20 cellular contexts compared by ENCODE assay signal in the genomic region with DNA sequence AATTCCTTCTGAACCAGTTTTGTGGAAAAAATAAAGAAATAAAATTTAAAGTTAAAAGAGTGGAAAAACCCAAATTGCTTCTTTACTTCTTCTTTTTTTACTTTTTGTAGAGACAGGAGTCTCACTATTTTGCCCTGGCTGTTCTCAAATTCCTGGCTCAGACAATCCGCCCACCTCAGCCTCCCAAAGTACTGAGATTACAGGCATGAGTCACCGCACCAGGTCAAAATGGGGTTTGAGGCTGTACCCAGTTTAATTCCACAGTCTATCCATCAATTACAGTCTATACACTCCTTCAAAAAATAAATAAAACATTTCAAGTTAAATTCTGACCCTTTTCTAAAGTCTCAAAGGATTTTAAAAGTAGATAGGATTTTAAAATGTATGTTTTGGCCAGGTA.
DNase-seq lines count a peak whose midpoint lies in the region; ATAC-seq, FAIRE-seq and TF ChIP-seq lines count a peak whose summit lies in the region.
"Had no signal": no experiment of that assay in that cellular context is flagged by ENCODE, and none has a peak within 500 bp of the region (broad histone marks: within the 10 kb centered on the region; RNA-seq: fewer than 3 reads in every experiment).

No MANE protein-coding gene starts in this region.

- no peak overlapping the region for H3K4me3 ChIP-seq in K562

- H3K79me2 ChIP-seq in K562 (ENCODE audit: control insufficient read depth, insufficient read depth, low read length), result no peaks in the 10 kb centered on the region

- no peaks in the 10 kb centered on the region for H4K20me1 ChIP-seq in K562 (replicated peaks; ENCODE audit: control insufficient read depth, insufficient read depth, low read length)

- no peak for TF ChIP-seq POLR2A in K562 (conservative IDR thresholded peaks at IDR 0.05)

- no peak for TF ChIP-seq CTCF in K562 (IDR thresholded peaks at IDR 0.05 in 2 of 3, conservative IDR thresholded peaks at IDR 0.05 in 1 of 3; ENCODE audit: insufficient read depth in 2 of 3, low read depth in 1 of 3, low read length in 3 of 3)

- DNase-seq in Daoy (ENCODE audit: low read depth), result peak; percentile 26
- peak; percentile 12 for DNase-seq in LHCN-M2 (ENCODE audit: low read depth)
- DNase-seq in K562 (ENCODE audit: extremely low read depth in 1 of 4, low spot score in 3 of 4), result no peak
- peak; percentile 28 for DNase-seq in iris pigment epithelial cell (ENCODE audit: low read depth)
- no peak for DNase-seq in HuH-7.5 (ENCODE audit: low spot score)
- DNase-seq in COLO829 (ENCODE audit: low spot score), result no peak
- DNase-seq: C1 segment of cervical spinal cord; H9; NCI-H1105 treated with DMSO at 0.1 percent for 48 hours; NCI-H1694 treated with DMSO at 0.1 percent for 48 hours; NCI-H2107; NCI-H345; NCI-H526 treated with DMSO at 0.1 percent for 48 hours; NK-92 treated with Interleukin-12 subunit alpha and Interleukin-12 subunit beta, amount 100 ng/mL, for 24 hours; OCI-M1; RPMI8226; SIG-M5 had no signal

- intact Hi-C loops in K562 (cut with micrococcal nuclease), result no loop called here

- in situ Hi-C loops in K562 (cut with MboI), result no loop called here

- H3K4me2 ChIP-seq in K562 (ENCODE audit: insufficient read depth, low read length), result no peak overlapping the region
- H3K4me2 ChIP-seq: KMS-11 had no signal

- no peaks in the 10 kb centered on the region for H3K36me3 ChIP-seq in K562 (ENCODE audit: control insufficient read depth, insufficient read depth, low read length)

- no peak for ATAC-seq in K562
- no peak for ATAC-seq in GM19324 (IDR thresholded peaks at IDR 0.05; ENCODE audit: low FRiP score, unreplicated experiment)
- ATAC-seq in HG03354 (IDR thresholded peaks at IDR 0.05; ENCODE audit: poor library complexity, severe bottlenecking, unreplicated experiment), result no peak

- BruUV-seq in K562 (replicated peaks; lab: Mats Ljungman, UMichigan), result no TSS peak

- H2AFZ ChIP-seq in K562 (ENCODE audit: low read depth, low read length), result no peak overlapping the region

- no peaks in the 10 kb centered on the region for H3K9me1 ChIP-seq in K562 (ENCODE audit: control insufficient read depth, insufficient read depth, low read length)

- H3K9me3 ChIP-seq in K562 (replicated peaks; ENCODE audit: control insufficient read depth, insufficient read depth, low read depth, low read length), result no peaks in the 10 kb centered on the region

- peaks cover 11 to 13% of the 10 kb centered on the region in 2 experiments; a peak in 3 of 5 replicates for H3K27me3 ChIP-seq in K562 (ENCODE audit: control insufficient read depth in 2 of 2, insufficient read depth in 2 of 2, low read length in 2 of 2)

- no peak overlapping the region for H3K27ac ChIP-seq in K562 (ENCODE audit: extremely low read depth, low read depth, low read length)
- H3K27ac ChIP-seq: KMS-11 had no signal

- no peak for TF ChIP-seq EP300 in K562 (IDR thresholded peaks at IDR 0.05; ENCODE audit: low read length)

- no peak for FAIRE-seq in K562 (lab: Jason Lieb, UNC)

- no peaks in the 10 kb centered on the region for H3K4me1 ChIP-seq in K562 (replicated peaks in 1 of 2; ENCODE audit: control insufficient read depth in 2 of 2, insufficient read depth in 2 of 2, low read length in 2 of 2)

- H3K9ac ChIP-seq in K562 (ENCODE audit: insufficient read depth in 1 of 2, low read depth in 2 of 2, low read length in 2 of 2), result no peak overlapping the region
- H3K9ac ChIP-seq: KMS-11 had no signal

- no peak for TF ChIP-seq RAD21 in K562 (CRISPR knock-in tag; conservative IDR thresholded peaks at IDR 0.05 in 1 of 2, IDR thresholded peaks at IDR 0.05 in 1 of 2)

- CTCF ChIA-PET in K562 (lab: Yijun Ruan, JAX; ENCODE audit: low intra/inter-chr PET ratio), result no interaction called here

- POLR2A ChIA-PET in K562 (lab: Yijun Ruan, JAX), result no interaction called here

- WGBS in K562 (ENCODE audit: insufficient coverage, low coverage, missing lambda C conversion rate), result 10% methylated on average over 2 of the region's 2 CpGs

TF ChIP-seq in K562, 482 proteins besides CTCF, POLR2A, EP300 and RAD21 (continues in another document):
- no peak for TF ChIP-seq SMAD3 (CRISPR knock-in tag; conservative IDR thresholded peaks at IDR 0.05)
- TF ChIP-seq, protein P1, sequence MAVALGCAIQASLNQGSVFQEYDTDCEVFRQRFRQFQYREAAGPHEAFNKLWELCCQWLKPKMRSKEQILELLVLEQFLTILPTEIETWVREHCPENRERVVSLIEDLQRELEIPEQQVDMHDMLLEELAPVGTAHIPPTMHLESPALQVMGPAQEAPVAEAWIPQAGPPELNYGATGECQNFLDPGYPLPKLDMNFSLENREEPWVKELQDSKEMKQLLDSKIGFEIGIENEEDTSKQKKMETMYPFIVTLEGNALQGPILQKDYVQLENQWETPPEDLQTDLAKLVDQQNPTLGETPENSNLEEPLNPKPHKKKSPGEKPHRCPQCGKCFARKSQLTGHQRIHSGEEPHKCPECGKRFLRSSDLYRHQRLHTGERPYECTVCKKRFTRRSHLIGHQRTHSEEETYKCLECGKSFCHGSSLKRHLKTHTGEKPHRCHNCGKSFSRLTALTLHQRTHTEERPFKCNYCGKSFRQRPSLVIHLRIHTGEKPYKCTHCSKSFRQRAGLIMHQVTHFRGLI (CRISPR knock-in tag; IDR thresholded peaks at IDR 0.05), result no peak
- no peak for TF ChIP-seq ZFP30 (CRISPR knock-in tag; IDR thresholded peaks at IDR 0.05; ENCODE audit: borderline replicate concordance)
- no peak for TF ChIP-seq RAD51 (IDR thresholded peaks at IDR 0.05; ENCODE audit: borderline replicate concordance, low read depth)
- TF ChIP-seq TCF7 (IDR thresholded peaks at IDR 0.05; ENCODE audit: borderline replicate concordance), result no peak
- TF ChIP-seq GABPA (tag; conservative IDR thresholded peaks at IDR 0.05; ENCODE audit: low read depth), result no peak
- TF ChIP-seq RB1 (IDR thresholded peaks at IDR 0.05; ENCODE audit: low read depth), result no peak
- TF ChIP-seq, protein P2, sequence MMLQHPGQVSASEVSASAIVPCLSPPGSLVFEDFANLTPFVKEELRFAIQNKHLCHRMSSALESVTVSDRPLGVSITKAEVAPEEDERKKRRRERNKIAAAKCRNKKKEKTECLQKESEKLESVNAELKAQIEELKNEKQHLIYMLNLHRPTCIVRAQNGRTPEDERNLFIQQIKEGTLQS (IDR thresholded peaks at IDR 0.05), result peak; percentile 47; the same call in 1 of the 2 replicates
- TF ChIP-seq, protein P2 (CRISPR knock-in tag; conservative IDR thresholded peaks at IDR 0.05), result no peak
- TF ChIP-seq NCOA1 (IDR thresholded peaks at IDR 0.05; ENCODE audit: low read depth), result no peak
- peak; percentile 69 for TF ChIP-seq EGR1 (conservative IDR thresholded peaks at IDR 0.05)
- no peak for TF ChIP-seq RBFOX2 (IDR thresholded peaks at IDR 0.05; ENCODE audit: low read depth, low read length)
- no peak for TF ChIP-seq CHD2 (IDR thresholded peaks at IDR 0.05; ENCODE audit: low read depth, low read length)
- TF ChIP-seq CAMTA2 (CRISPR knock-in tag; conservative IDR thresholded peaks at IDR 0.05), result no peak
- TF ChIP-seq, protein P3, sequence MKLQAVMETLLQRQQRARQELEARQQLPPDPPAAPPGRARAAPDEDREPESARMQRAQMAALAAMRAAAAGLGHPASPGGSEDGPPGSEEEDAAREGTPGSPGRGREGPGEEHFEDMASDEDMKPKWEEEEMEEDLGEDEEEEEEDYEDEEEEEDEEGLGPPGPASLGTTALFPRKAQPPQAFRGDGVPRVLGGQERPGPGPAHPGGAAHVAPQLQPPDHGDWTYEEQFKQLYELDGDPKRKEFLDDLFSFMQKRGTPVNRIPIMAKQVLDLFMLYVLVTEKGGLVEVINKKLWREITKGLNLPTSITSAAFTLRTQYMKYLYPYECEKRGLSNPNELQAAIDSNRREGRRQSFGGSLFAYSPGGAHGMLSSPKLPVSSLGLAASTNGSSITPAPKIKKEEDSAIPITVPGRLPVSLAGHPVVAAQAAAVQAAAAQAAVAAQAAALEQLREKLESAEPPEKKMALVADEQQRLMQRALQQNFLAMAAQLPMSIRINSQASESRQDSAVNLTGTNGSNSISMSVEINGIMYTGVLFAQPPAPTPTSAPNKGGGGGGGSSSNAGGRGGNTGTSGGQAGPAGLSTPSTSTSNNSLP (IDR thresholded peaks at IDR 0.05; ENCODE audit: borderline replicate concordance, low read depth, low read length), result no peak
- TF ChIP-seq, protein P4, sequence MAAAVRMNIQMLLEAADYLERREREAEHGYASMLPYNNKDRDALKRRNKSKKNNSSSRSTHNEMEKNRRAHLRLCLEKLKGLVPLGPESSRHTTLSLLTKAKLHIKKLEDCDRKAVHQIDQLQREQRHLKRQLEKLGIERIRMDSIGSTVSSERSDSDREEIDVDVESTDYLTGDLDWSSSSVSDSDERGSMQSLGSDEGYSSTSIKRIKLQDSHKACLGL (CRISPR knock-in tag; IDR thresholded peaks at IDR 0.05; ENCODE audit: borderline replicate concordance, poor library complexity, severe bottlenecking), result no peak
- peak; percentile 58; the same call in 1 of the 2 replicates for TF ChIP-seq JUND (IDR thresholded peaks at IDR 0.05; ENCODE audit: borderline replicate concordance, low read depth, low read length)
- TF ChIP-seq JUND (tag; IDR thresholded peaks at IDR 0.05; ENCODE audit: borderline replicate concordance, low read depth, low read length), result no peak
- TF ChIP-seq, protein P5, sequence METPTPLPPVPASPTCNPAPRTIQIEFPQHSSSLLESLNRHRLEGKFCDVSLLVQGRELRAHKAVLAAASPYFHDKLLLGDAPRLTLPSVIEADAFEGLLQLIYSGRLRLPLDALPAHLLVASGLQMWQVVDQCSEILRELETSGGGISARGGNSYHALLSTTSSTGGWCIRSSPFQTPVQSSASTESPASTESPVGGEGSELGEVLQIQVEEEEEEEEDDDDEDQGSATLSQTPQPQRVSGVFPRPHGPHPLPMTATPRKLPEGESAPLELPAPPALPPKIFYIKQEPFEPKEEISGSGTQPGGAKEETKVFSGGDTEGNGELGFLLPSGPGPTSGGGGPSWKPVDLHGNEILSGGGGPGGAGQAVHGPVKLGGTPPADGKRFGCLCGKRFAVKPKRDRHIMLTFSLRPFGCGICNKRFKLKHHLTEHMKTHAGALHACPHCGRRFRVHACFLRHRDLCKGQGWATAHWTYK (CRISPR knock-in tag; IDR thresholded peaks at IDR 0.05), result no peak

Comparison
In these comparisons a context has a peak if more than half of its experiments do, and no peak if none do; other contexts are left out.
1. DNase-seq: peak in Daoy (single experiment), LHCN-M2 (single experiment) and iris pigment epithelial cell (single experiment); none in K562 (0 of 4), HuH-7.5 (single experiment) and COLO829 (single experiment).